9 cellular contexts compared by ENCODE assay signal in the genomic region with DNA sequence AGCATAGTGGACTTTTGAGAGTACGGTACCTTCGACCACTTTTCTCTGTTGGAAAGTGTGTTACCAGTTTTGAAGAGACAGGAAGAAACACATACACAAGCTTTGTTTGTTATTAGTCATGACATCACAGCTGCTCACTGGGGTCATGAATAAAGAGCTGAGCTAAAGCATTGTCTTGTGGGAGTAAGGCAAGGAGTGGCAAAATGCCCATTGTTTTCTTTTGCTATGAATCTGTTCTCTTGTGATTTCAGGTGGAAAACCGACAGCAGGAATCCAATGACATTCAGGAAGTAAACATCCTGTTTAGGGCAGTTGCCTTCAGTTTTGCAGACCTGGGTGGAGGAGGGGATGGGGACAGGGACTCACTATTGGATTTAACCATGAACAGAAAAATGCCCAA.
DNase-seq lines count a peak whose midpoint lies in the region; ATAC-seq and TF ChIP-seq lines count a peak whose summit lies in the region.
"Had no signal": no experiment of that assay in that cellular context is flagged by ENCODE, and none has a peak within 500 bp of the region (broad histone marks: within the 10 kb centered on the region; RNA-seq: fewer than 3 reads in every experiment).

No MANE protein-coding gene starts in this region.

- BruUV-seq in PC-3 (replicated peaks; lab: Mats Ljungman, UMichigan): no TSS peak

- peak overlapping the region; percentile 55 for H3K9ac ChIP-seq in PC-3 (ENCODE audit: low read length)

- CTCF ChIA-PET in PC-3 (lab: Charles Lee): no interaction called here

- POLR2A ChIA-PET in PC-3 (lab: Charles Lee; ENCODE audit: unreplicated experiment): interaction anchor here (0.6 kb wide), 1 partner anchor 239 kb away, joined by 3 read pairs; no protein-coding TSS in a partner anchor

- in situ Hi-C loops in G401 (cut with HindIII; ENCODE audit: low sequenced_read_pairs): no loop called here

- H3K4me1 ChIP-seq in PC-3 (ENCODE audit: insufficient read depth, low read length) (peaks cover 22% of the 10 kb centered on the region), ovary (ENCODE audit: insufficient read depth) (peaks cover 24% of the 10 kb centered on the region)

- TF ChIP-seq CTCF in PC-3 (conservative IDR thresholded peaks at IDR 0.05; ENCODE audit: low read depth, low read length) (no peak), ovary (IDR thresholded peaks at IDR 0.05) (no peak)

- H3K9me2 ChIP-seq in PC-3 (replicated peaks; ENCODE audit: low read length): no peaks in the 10 kb centered on the region

- H4K20me1 ChIP-seq in PC-3 (ENCODE audit: low read length): no peaks in the 10 kb centered on the region

- WGBS in ovary, 3 donors: 6 to 28% (median 9%) methylated on average over 3 of the region's 3 CpGs

- peak overlapping the region; percentile 75 for H3K4me2 ChIP-seq in PC-3 (ENCODE audit: low read length)

- H3K27me3 ChIP-seq in PC-3 (ENCODE audit: low read length): no peaks in the 10 kb centered on the region
- no peaks in the 10 kb centered on the region for H3K27me3 ChIP-seq in ovary

- 0 out of 2 replicates have a peak overlapping the region, but pooled peaks have one; percentile 16 for H2AFZ ChIP-seq in PC-3 (ENCODE audit: low read length)

- no peak for TF ChIP-seq POLR2A in ovary (IDR thresholded peaks at IDR 0.05)

- H3K4me3 ChIP-seq in PC-3 (ENCODE audit: low read length): peak overlapping the region; percentile 34; the same call in 1 of the 2 replicates
- H3K4me3 ChIP-seq in ovary: no peak overlapping the region

- intact Hi-C loops in PC-3 (cut with micrococcal nuclease): no loop called here
- intact Hi-C loops in ovary (cut with DNase I): loop anchor here in 2 of 4 donors (10.0 kb wide), 2 partner anchors 56 to 66 kb away; a partner anchor contains a TSS

- no peak for TF ChIP-seq EP300 in ovary (IDR thresholded peaks at IDR 0.05)

- H3K9me3 ChIP-seq in PC-3 (ENCODE audit: low read length) (no peaks in the 10 kb centered on the region), ovary (no peaks in the 10 kb centered on the region)

- H3K79me2 ChIP-seq in PC-3 (ENCODE audit: low read length): no peaks in the 10 kb centered on the region

- DNase-seq in G401 (ENCODE audit: low spot score) (peak; percentile 72), PC-3 (peak; percentile 83), fibroblast of gingiva (ENCODE audit: low read depth) (peak; percentile 39), ovary (no peak), CD1c-positive myeloid dendritic cell (ENCODE audit: extremely low spot score) (no peak), T1000 (lab: John Stamatoyannopoulos, UW) (no peak)
- DNase-seq: activated CD8-positive, alpha-beta T cell treated with anti-CD3 and anti-CD28 coated beads for 36 hours had no signal

- ATAC-seq in PC-3 (peak; percentile 83), HG03159 (IDR thresholded peaks at IDR 0.05; ENCODE audit: unreplicated experiment) (no peak), GM18519 (IDR thresholded peaks at IDR 0.05; ENCODE audit: low FRiP score, unreplicated experiment) (no peak)
- ATAC-seq: activated CD8-positive, alpha-beta T cell treated with anti-CD3 and anti-CD28 coated beads for 36 hours had no signal

- peak overlapping the region; percentile 93 for H3K27ac ChIP-seq in PC-3 (ENCODE audit: low read length)
- H3K27ac ChIP-seq in ovary: peak overlapping the region; percentile 82 to 88

- H3F3A ChIP-seq in PC-3 (ENCODE audit: low read length, unreplicated experiment): peaks cover 4% of the 10 kb centered on the region

- H3K36me3 ChIP-seq in PC-3 (ENCODE audit: low read depth, low read length) (no peaks in the 10 kb centered on the region), ovary (no peaks in the 10 kb centered on the region)

Comparison
In these comparisons a context has a peak if more than half of its experiments do, and no peak if none do; other contexts are left out.
1. DNase-seq: peak in G401 (single experiment), PC-3 (single experiment) and fibroblast of gingiva (single experiment); none in ovary (0 of 5), CD1c-positive myeloid dendritic cell (single experiment) and T1000 (single experiment).